8 cellular contexts compared by ENCODE assay signal in genomic region chr6:83192871-83193746, GRCh38. TPM values are rescaled to one million over a fixed set of nuclear protein-coding genes. Genes with fewer than 3 reads are reported as not detected.
DNase-seq lines count a peak whose midpoint lies in the region; ATAC-seq, FAIRE-seq and TF ChIP-seq lines count a peak whose summit lies in the region.

Gene PGM3 (minus strand): TSS chr6:83193265. CDS start chr6:83191012, 2,253 bp downstream.
Gene RWDD2A (plus strand): TSS chr6:83193357. CDS start chr6:83194452, 1,095 bp downstream.

- in situ Hi-C loops in HepG2 (cut with HindIII; ENCODE audit: extremely low pct_ligation_motif_present, low pct_unique_long_range_greater_than_20kb), result loop anchor here (25.0 kb wide), 1 partner anchor 956 kb away; the partner anchor contains the start of gene IBTK

- TF ChIP-seq RAD21 in HepG2 (CRISPR knock-in tag; IDR thresholded peaks at IDR 0.05), result peak; percentile 38; the same call in 1 of the 2 replicates

- peak within 1 kb of the TSS; percentile 95 for H3K27ac ChIP-seq in HepG2 (ENCODE audit: extremely low read length, insufficient read depth, low read length)

- H3K4me3 ChIP-seq in HepG2 (replicated peaks in 1 of 3; ENCODE audit: insufficient read depth in 1 of 3, low read depth in 2 of 3, low read length in 3 of 3), result peak within 1 kb of the TSS; percentile 90 to 98 (median 97)

- FAIRE-seq in HepG2 (lab: Jason Lieb, UNC), result peak; percentile 59

- CTCF ChIA-PET in HepG2 (lab: Yijun Ruan, JAX; ENCODE audit: low intra/inter-chr PET ratio, low total read pairs), result no interaction called here

- no peaks in the 10 kb centered on the region; a peak in 1 of 5 replicates for H3K27me3 ChIP-seq in HepG2 (ENCODE audit: control insufficient read depth in 1 of 2, insufficient read depth in 2 of 2, low read length in 2 of 2)

- intact Hi-C loops in HepG2 (cut with micrococcal nuclease; ENCODE audit: unreplicated experiment), result loop anchor here (1.0 to 5.0 kb wide), 4 partner anchors 22 to 946 kb away; partner anchors contain the start of genes DOP1A and IBTK

- peak; percentile 97 for ATAC-seq in GM19324 (IDR thresholded peaks at IDR 0.05; ENCODE audit: low FRiP score, unreplicated experiment)
- ATAC-seq in HG03457 (IDR thresholded peaks at IDR 0.05; ENCODE audit: unreplicated experiment), result peak; percentile 96
- ATAC-seq in HepG2, result peak; percentile 95

- TF ChIP-seq EP300 in HepG2 (IDR thresholded peaks at IDR 0.05; ENCODE audit: low read depth in 2 of 2, low read length in 2 of 2) (no peak), HepG2 (CRISPR knock-in tag; IDR thresholded peaks at IDR 0.05; ENCODE audit: borderline replicate concordance) (no peak)

- no peak within 1 kb of the TSS for H2AFZ ChIP-seq in HepG2 (ENCODE audit: low read length)

- H3K4me1 ChIP-seq in HepG2 (ENCODE audit: insufficient read depth, low read length), result peaks cover 45% of the 10 kb centered on the region

- H4K20me1 ChIP-seq in HepG2 (ENCODE audit: insufficient read depth, low read length), result peaks cover 34% of the 10 kb centered on the region

- POLR2A ChIA-PET in HepG2 (lab: Yijun Ruan, JAX), result interaction anchor here (0.6 to 2.7 kb wide), 5 partner anchors 9 to 945 kb away, joined by 3 to 7 read pairs (median 5); partner anchors contain the start of genes DOP1A, IBTK and UBE3D

- H3K79me2 ChIP-seq in HepG2 (ENCODE audit: insufficient read depth, low read length), result peaks cover 54% of the 10 kb centered on the region

- no TSS peak for BruUV-seq in HepG2 (replicated peaks; lab: Mats Ljungman, UMichigan)

- WGBS in HepG2 (ENCODE audit: low lambda C conversion rate), result 0% methylated on average over 23 of the region's 88 CpGs

- H3K36me3 ChIP-seq in HepG2 (replicated peaks in 1 of 2; ENCODE audit: control insufficient read depth in 1 of 2, insufficient read depth in 2 of 2, low read length in 2 of 2), result peaks cover 8 to 36% of the 10 kb centered on the region in 2 experiments

- TF ChIP-seq CTCF in HepG2 (CRISPR knock-in tag; IDR thresholded peaks at IDR 0.05), result no peak

- peak; percentile 6 to 92 (median 84) for DNase-seq in C1 segment of cervical spinal cord (lab: John Stamatoyannopoulos, UW)
- peak; percentile 76 for DNase-seq in NCI-H526 treated with DMSO at 0.1 percent for 48 hours (lab: John Stamatoyannopoulos, UW)
- DNase-seq in activated CD4-positive, alpha-beta T cell treated with anti-CD3 and anti-CD28 coated beads, Interleukin-2, amount 50 U/mL, for 24 hours (ENCODE audit: low read depth in 1 of 2, low spot score in 1 of 2), result peak; percentile 69 to 78
- peak; percentile 75 for DNase-seq in dedifferentiated amniotic fluid mesenchymal stem cell (ENCODE audit: extremely low spot score)
- peak; percentile 84 for DNase-seq in HepG2 (ENCODE audit: low spot score)
- DNase-seq in stimulated activated CD4-positive, alpha-beta T cell treated with anti-CD3 and anti-CD28 coated beads, Interleukin-2, amount 100 ng/mL, for 48 hours, result peak; percentile 81 to 86

- H3K9ac ChIP-seq in HepG2 (ENCODE audit: insufficient read depth, low read depth, low read length), result peak within 1 kb of the TSS; percentile 98

- H3K4me2 ChIP-seq in HepG2 (ENCODE audit: low read depth, low read length), result peak within 1 kb of the TSS; percentile 97

- H3K9me3 ChIP-seq in HepG2 (ENCODE audit: low read length), result no peaks in the 10 kb centered on the region

- peak; percentile 94 for TF ChIP-seq POLR2A in HepG2 (IDR thresholded peaks at IDR 0.05; ENCODE audit: insufficient read depth in 1 of 2, low read depth in 2 of 2, low read length in 2 of 2)

TF ChIP-seq in HepG2, 621 proteins besides CTCF, POLR2A, EP300 and RAD21 (continues in another document):
- TF ChIP-seq ZNF567 (CRISPR knock-in tag; IDR thresholded peaks at IDR 0.05; ENCODE audit: borderline replicate concordance), result peak; percentile 77; the same call in 1 of the 2 replicates
- 0 out of 2 replicates have a peak, but pooled peaks have one; percentile 24 for TF ChIP-seq RXRB (CRISPR knock-in tag; IDR thresholded peaks at IDR 0.05; ENCODE audit: borderline replicate concordance)
- peak; percentile 85; the same call in 1 of the 2 replicates for TF ChIP-seq ZNF446 (CRISPR knock-in tag; IDR thresholded peaks at IDR 0.05)
- no peak; the same call in none of the 2 replicates for TF ChIP-seq TEF (CRISPR knock-in tag; IDR thresholded peaks at IDR 0.05)
- TF ChIP-seq SMYD3 (CRISPR knock-in tag; IDR thresholded peaks at IDR 0.05), result peak; percentile 62; the same call in 1 of the 2 replicates
- peak; percentile 71; the same call in 1 of the 2 replicates for TF ChIP-seq ZNF792 (CRISPR knock-in tag; IDR thresholded peaks at IDR 0.05)
- peak; percentile 63 for TF ChIP-seq MXD4 (CRISPR knock-in tag; IDR thresholded peaks at IDR 0.05)

RNA-seq across cellular contexts. Expression of gene PGM3, which starts in this region (rescaled TPM):
- total RNA-seq in HepG2 (2016; rRNA removed; fragmentation: Illumina TruSeq; extraction: Trizol), result 163 and 231 TPM in 2 replicates
- total RNA-seq in HepG2 (2016; cell fraction: cytosol; rRNA removed; fragmentation: Illumina TruSeq; extraction: Trizol; ENCODE audit: low read depth), result 23.4 and 26.9 TPM in 2 replicates
- total RNA-seq in HepG2 (2016; cell fraction: insoluble cytoplasmic fraction; rRNA removed; fragmentation: Illumina TruSeq; extraction: Trizol), result 172 and 230 TPM in 2 replicates
- total RNA-seq in HepG2 (2016; cell fraction: membrane; rRNA removed; fragmentation: Illumina TruSeq; extraction: Trizol), result 31.1 and 45.6 TPM in 2 replicates
- 140 and 186 TPM in 2 replicates for total RNA-seq in HepG2 (2016; cell fraction: nucleus; rRNA removed; fragmentation: Illumina TruSeq; extraction: Trizol)
- polyA plus RNA-seq in HepG2 (2011; rRNA removed), result 54.2 and 72.5 TPM in 2 replicates
- 28.2 and 35.0 TPM in 2 replicates for polyA plus RNA-seq in HepG2 (2011; cell fraction: cytosol; rRNA removed)
- 57.8 and 63.2 TPM in 2 replicates for polyA plus RNA-seq in HepG2 (2011; cell fraction: nucleus; rRNA removed)
- polyA plus RNA-seq in HepG2 (2012), result 65.5 and 85.4 TPM in 2 replicates
- polyA plus RNA-seq in HepG2 (2016; cell fraction: cytosol; fragmentation: Illumina TruSeq; extraction: Trizol; ENCODE audit: low read depth), result 13.0 and 13.7 TPM in 2 replicates
- 114 and 117 TPM in 2 replicates for polyA plus RNA-seq in HepG2 (2016; cell fraction: insoluble cytoplasmic fraction; fragmentation: Illumina TruSeq; extraction: Trizol; ENCODE audit: low read depth)
- polyA plus RNA-seq in HepG2 (2016; cell fraction: membrane; fragmentation: Illumina TruSeq; extraction: Trizol; ENCODE audit: low read depth), result 14.6 and 15.9 TPM in 2 replicates
- polyA plus RNA-seq in HepG2 (2016; cell fraction: nucleus; fragmentation: Illumina TruSeq; extraction: Trizol; ENCODE audit: insufficient read depth, low read depth), result 77.2 and 92.0 TPM in 2 replicates
- polyA minus RNA-seq in HepG2 (2011; rRNA and poly(A)+ RNA removed; ENCODE audit: low replicate concordance), result 42.5 and 84.3 TPM in 2 replicates
- polyA minus RNA-seq in HepG2 (2011; cell fraction: cytosol; rRNA and poly(A)+ RNA removed), result 80.3 and 84.2 TPM in 2 replicates
- 254 and 275 TPM in 2 replicates for polyA minus RNA-seq in HepG2 (2011; cell fraction: nucleus; rRNA and poly(A)+ RNA removed)

RNA-seq across cellular contexts. Expression of gene RWDD2A, which starts in this region (rescaled TPM):
- total RNA-seq in HepG2 (2016; rRNA removed; fragmentation: Illumina TruSeq; extraction: Trizol), result 5.3 and 6.9 TPM in 2 replicates
- 0.88 and 0.91 TPM in 2 replicates for total RNA-seq in HepG2 (2016; cell fraction: cytosol; rRNA removed; fragmentation: Illumina TruSeq; extraction: Trizol; ENCODE audit: low read depth)
- 5.5 and 6.4 TPM in 2 replicates for total RNA-seq in HepG2 (2016; cell fraction: insoluble cytoplasmic fraction; rRNA removed; fragmentation: Illumina TruSeq; extraction: Trizol)
- 2.4 and 2.8 TPM in 2 replicates for total RNA-seq in HepG2 (2016; cell fraction: membrane; rRNA removed; fragmentation: Illumina TruSeq; extraction: Trizol)
- total RNA-seq in HepG2 (2016; cell fraction: nucleus; rRNA removed; fragmentation: Illumina TruSeq; extraction: Trizol), result 6.0 and 6.7 TPM in 2 replicates
- polyA plus RNA-seq in HepG2 (2011; rRNA removed), result 6.6 and 8.1 TPM in 2 replicates
- 3.2 and 4.4 TPM in 2 replicates for polyA plus RNA-seq in HepG2 (2011; cell fraction: cytosol; rRNA removed)
- 6.2 and 8.4 TPM in 2 replicates for polyA plus RNA-seq in HepG2 (2011; cell fraction: nucleus; rRNA removed)
- polyA plus RNA-seq in HepG2 (2012), result 4.9 and 6.6 TPM in 2 replicates
- polyA plus RNA-seq in HepG2 (2016; cell fraction: cytosol; fragmentation: Illumina TruSeq; extraction: Trizol; ENCODE audit: low read depth), result 0.54 and 0.61 TPM in 2 replicates
- 6.4 and 6.8 TPM in 2 replicates for polyA plus RNA-seq in HepG2 (2016; cell fraction: insoluble cytoplasmic fraction; fragmentation: Illumina TruSeq; extraction: Trizol; ENCODE audit: low read depth)
- 1.6 and 1.8 TPM in 2 replicates for polyA plus RNA-seq in HepG2 (2016; cell fraction: membrane; fragmentation: Illumina TruSeq; extraction: Trizol; ENCODE audit: low read depth)
- 9.3 and 10.3 TPM in 2 replicates for polyA plus RNA-seq in HepG2 (2016; cell fraction: nucleus; fragmentation: Illumina TruSeq; extraction: Trizol; ENCODE audit: insufficient read depth, low read depth)
- polyA minus RNA-seq in HepG2 (2011; rRNA and poly(A)+ RNA removed; ENCODE audit: low replicate concordance), result 2.8 and 4.8 TPM in 2 replicates
- polyA minus RNA-seq in HepG2 (2011; cell fraction: cytosol; rRNA and poly(A)+ RNA removed), result 2.6 and 3.1 TPM in 2 replicates
- 13.5 and 14.2 TPM in 2 replicates for polyA minus RNA-seq in HepG2 (2011; cell fraction: nucleus; rRNA and poly(A)+ RNA removed)

Comparison
In these comparisons a context has a peak if more than half of its experiments do, and no peak if none do; other contexts are left out.
1. Peak in every context shown above with its lines: DNase-seq, ATAC-seq, H3K4me3 ChIP-seq and H3K27ac ChIP-seq.